ENCODE assay signal across 5 cellular contexts in the genomic region with DNA sequence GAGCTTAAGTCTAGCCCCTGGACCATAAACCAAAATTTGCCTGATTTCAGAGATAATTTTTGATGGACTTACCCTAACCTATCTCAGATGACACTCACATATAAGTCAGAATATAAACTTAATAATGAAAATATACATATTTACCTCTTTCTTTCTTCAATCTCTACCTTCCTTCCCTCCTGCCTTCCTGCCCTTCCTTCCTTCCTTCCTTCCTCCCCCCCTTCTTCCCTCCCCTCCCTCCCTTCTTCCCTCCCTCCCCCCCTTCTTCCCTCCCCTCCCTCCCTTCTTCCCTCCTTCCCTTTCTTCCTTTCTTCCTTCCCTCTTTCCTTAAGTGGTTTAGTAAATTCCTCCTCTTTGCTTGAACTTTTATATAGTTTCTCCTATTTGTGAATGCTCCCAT.
"Had no signal": no experiment of that assay in that cellular context is flagged by ENCODE, and none has a peak within 500 bp of the region (broad histone marks: within the 10 kb centered on the region; RNA-seq: fewer than 3 reads in every experiment).

No MANE protein-coding gene starts in this region.

- H3K27ac Mint-ChIP-seq: GM23338, IgD-negative memory B cell had no signal

- H3K4me1 Mint-ChIP-seq: IgD-negative memory B cell had no signal

- DNase-seq: H9, HCEC 1CT, KBM-7 had no signal

- H3K4me3 ChIP-seq: GM23338 had no signal

- H3K9me3 Mint-ChIP-seq: GM23338, H9 had no signal

- ATAC-seq: GM23338 had no signal

- H3K4me3 Mint-ChIP-seq: GM23338, H9, IgD-negative memory B cell had no signal

- H3K27me3 Mint-ChIP-seq: IgD-negative memory B cell had no signal

- H3K36me3 Mint-ChIP-seq: IgD-negative memory B cell had no signal

- H3K4me2 ChIP-seq: GM23338 had no signal
